Comparison of ENCODE assay signal across 1 cellular context in the genomic region with DNA sequence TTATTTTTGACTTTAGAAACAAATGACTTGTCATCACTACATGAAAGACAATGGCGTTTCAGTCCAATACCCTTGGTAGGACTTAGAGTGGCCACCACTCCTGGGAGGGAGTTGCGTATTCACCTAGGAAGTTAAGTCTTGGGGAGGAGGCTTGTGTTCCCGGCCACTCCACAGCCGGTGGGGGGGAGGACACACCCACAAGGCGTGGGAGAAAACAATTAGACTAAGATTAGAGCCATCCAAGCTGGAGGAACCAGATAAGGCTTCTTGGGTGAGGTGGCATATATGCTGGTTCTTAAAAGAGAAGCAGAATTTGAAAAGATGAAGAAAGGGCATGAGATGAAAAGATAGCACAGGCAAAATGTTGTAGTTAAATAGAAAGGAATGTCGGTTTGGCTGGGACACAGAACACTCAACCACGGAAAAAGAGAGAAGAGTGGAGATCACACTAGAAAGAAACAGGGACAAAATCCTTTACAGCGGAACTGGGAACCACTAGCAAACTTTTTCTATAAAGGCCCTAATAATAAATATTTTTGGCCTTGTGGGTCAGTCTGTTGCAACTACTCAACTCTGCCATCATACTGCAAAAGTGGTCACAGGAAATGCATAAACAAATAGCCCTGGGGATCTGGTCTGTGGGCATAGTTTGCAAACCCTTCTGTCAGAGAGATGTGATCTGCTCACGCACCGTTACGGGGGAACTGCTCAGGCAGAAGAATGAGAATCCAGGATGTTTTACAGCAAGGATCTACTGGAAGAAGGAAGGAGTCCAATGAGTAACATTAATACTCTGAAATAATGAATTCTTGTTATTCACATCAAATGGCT.
TF ChIP-seq lines count a peak whose summit lies in the region.

No MANE protein-coding gene starts in this region.

TF ChIP-seq in SK-N-SH treated with all-trans-retinoic acid at 6 μM for 48 hours, 23 proteins besides CTCF, POLR2A, EP300 and RAD21 (continued from another document):
- TF ChIP-seq, protein P1, sequence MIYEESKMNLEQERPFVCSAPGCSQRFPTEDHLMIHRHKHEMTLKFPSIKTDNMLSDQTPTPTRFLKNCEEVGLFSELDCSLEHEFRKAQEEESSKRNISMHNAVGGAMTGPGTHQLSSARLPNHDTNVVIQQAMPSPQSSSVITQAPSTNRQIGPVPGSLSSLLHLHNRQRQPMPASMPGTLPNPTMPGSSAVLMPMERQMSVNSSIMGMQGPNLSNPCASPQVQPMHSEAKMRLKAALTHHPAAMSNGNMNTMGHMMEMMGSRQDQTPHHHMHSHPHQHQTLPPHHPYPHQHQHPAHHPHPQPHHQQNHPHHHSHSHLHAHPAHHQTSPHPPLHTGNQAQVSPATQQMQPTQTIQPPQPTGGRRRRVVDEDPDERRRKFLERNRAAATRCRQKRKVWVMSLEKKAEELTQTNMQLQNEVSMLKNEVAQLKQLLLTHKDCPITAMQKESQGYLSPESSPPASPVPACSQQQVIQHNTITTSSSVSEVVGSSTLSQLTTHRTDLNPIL (CRISPR knock-in tag; IDR thresholded peaks at IDR 0.05; ENCODE audit: low read depth) = no peak
- TF ChIP-seq CSDC2 (CRISPR knock-in tag; IDR thresholded peaks at IDR 0.05) (no peak), RARB (CRISPR knock-in tag; IDR thresholded peaks at IDR 0.05) (no peak), ZNF70 (CRISPR knock-in tag; IDR thresholded peaks at IDR 0.05) (no peak), GLIS3 (CRISPR knock-in tag; IDR thresholded peaks at IDR 0.05) (no peak)
